Comparison of ENCODE assay signal across 1 cellular context in the genomic region with DNA sequence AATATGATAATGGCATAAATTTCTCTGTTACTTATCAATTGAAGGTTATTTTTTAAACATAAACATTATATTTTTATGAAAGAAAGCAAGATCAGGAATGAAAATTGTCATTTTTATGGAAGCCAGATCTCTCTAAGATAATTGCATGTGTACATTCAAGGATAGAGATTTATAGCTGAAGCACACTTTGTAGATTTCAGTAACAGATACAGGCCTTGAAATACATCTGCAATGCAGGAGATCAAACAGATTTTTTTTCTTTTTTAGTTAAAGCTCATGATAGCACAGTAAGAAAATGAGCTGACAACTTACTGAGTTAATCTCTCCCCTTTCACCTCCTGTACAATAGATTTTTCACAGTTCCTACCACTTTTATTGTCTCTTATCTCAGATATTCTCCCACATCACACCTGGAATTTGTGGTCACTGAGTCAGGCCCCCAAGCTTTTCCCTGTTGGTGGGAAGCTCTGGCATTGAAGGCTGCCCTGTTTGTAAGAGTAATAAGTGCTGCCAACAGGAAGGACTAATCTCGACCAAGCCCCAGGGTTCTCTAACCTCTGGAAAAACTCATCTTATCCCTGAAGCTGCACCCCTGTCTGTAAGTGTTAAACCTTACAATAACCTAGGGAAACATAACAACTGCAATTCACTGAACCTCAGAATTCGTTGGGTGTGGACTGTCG.
TF ChIP-seq lines count a peak whose summit lies in the region.

No MANE protein-coding gene starts in this region.

TF ChIP-seq in GM23338, 12 proteins besides CTCF, POLR2A, EP300 and RAD21 (continued from another document):
- TF ChIP-seq, protein P1, sequence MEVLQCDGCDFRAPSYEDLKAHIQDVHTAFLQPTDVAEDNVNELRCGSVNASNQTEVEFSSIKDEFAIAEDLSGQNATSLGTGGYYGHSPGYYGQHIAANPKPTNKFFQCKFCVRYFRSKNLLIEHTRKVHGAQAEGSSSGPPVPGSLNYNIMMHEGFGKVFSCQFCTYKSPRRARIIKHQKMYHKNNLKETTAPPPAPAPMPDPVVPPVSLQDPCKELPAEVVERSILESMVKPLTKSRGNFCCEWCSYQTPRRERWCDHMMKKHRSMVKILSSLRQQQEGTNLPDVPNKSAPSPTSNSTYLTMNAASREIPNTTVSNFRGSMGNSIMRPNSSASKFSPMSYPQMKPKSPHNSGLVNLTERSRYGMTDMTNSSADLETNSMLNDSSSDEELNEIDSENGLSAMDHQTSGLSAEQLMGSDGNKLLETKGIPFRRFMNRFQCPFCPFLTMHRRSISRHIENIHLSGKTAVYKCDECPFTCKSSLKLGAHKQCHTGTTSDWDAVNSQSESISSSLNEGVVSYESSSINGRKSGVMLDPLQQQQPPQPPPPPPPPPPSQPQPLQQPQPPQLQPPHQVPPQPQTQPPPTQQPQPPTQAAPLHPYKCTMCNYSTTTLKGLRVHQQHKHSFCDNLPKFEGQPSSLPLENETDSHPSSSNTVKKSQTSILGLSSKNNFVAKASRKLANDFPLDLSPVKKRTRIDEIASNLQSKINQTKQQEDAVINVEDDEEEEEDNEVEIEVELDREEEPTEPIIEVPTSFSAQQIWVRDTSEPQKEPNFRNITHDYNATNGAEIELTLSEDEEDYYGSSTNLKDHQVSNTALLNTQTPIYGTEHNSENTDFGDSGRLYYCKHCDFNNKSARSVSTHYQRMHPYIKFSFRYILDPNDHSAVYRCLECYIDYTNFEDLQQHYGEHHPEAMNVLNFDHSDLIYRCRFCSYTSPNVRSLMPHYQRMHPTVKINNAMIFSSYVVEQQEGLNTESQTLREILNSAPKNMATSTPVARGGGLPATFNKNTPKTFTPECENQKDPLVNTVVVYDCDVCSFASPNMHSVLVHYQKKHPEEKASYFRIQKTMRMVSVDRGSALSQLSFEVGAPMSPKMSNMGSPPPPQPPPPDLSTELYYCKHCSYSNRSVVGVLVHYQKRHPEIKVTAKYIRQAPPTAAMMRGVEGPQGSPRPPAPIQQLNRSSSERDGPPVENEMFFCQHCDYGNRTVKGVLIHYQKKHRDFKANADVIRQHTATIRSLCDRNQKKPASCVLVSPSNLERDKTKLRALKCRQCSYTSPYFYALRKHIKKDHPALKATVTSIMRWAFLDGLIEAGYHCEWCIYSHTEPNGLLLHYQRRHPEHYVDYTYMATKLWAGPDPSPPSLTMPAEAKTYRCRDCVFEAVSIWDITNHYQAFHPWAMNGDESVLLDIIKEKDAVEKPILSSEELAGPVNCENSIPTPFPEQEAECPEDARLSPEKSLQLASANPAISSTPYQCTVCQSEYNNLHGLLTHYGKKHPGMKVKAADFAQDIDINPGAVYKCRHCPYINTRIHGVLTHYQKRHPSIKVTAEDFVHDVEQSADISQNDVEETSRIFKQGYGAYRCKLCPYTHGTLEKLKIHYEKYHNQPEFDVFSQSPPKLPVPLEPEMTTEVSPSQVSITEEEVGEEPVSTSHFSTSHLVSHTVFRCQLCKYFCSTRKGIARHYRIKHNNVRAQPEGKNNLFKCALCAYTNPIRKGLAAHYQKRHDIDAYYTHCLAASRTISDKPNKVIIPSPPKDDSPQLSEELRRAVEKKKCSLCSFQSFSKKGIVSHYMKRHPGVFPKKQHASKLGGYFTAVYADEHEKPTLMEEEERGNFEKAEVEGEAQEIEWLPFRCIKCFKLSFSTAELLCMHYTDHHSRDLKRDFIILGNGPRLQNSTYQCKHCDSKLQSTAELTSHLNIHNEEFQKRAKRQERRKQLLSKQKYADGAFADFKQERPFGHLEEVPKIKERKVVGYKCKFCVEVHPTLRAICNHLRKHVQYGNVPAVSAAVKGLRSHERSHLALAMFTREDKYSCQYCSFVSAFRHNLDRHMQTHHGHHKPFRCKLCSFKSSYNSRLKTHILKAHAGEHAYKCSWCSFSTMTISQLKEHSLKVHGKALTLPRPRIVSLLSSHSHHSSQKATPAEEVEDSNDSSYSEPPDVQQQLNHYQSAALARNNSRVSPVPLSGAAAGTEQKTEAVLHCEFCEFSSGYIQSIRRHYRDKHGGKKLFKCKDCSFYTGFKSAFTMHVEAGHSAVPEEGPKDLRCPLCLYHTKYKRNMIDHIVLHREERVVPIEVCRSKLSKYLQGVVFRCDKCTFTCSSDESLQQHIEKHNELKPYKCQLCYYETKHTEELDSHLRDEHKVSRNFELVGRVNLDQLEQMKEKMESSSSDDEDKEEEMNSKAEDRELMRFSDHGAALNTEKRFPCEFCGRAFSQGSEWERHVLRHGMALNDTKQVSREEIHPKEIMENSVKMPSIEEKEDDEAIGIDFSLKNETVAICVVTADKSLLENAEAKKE (CRISPR knock-in tag; IDR thresholded peaks at IDR 0.05): no peak
